Comparison of ENCODE assay signal across 8 cellular contexts in genomic region chr12:95858451-95859343, GRCh38. TPM values are rescaled to one million over a fixed set of nuclear protein-coding genes. Genes with fewer than 3 reads are reported as not detected.
DNase-seq lines count a peak whose midpoint lies in the region; ATAC-seq and TF ChIP-seq lines count a peak whose summit lies in the region.

Gene SNRPF, plus strand, starts transcription at chr12:95858952. Its CDS starts 122 bp downstream, at chr12:95859074.

- peaks cover 0 to 29% (median 16%) of the 10 kb centered on the region in 9 donors for H3K36me3 ChIP-seq in heart right ventricle
- H3K36me3 ChIP-seq in upper lobe of right lung: peaks cover 26% of the 10 kb centered on the region

- peaks cover 0 to 30% (median 28%) of the 10 kb centered on the region in 3 donors for H3K4me1 Mint-ChIP-seq in T-cell

- ATAC-seq in HG02870 (IDR thresholded peaks at IDR 0.05; ENCODE audit: unreplicated experiment) (peak; percentile 99), T-cell (replicated peaks in 1 of 4) (peak; percentile 94 to 98 (median 96)), heart right ventricle (peak; percentile 98 to 100 (median 100)), upper lobe of right lung (peak; percentile 100)

- peaks cover 8 to 31% (median 20%) of the 10 kb centered on the region in 9 donors for H3K4me1 ChIP-seq in heart right ventricle
- peaks cover 16% of the 10 kb centered on the region for H3K4me1 ChIP-seq in upper lobe of right lung

- H3K4me3 Mint-ChIP-seq in T-cell: peak within 1 kb of the TSS in 1 of 3 donors; percentile 63

- peak; percentile 97 for DNase-seq in GM13977 (ENCODE audit: low spot score)
- peak; percentile 97 for DNase-seq in NCI-H146 (lab: John Stamatoyannopoulos, UW)
- peak; percentile 79 to 96 (median 90) for DNase-seq in T-cell
- DNase-seq in amniotic epithelial cell (ENCODE audit: low read depth): peak; percentile 95
- DNase-seq in heart right ventricle: peak; percentile 90 to 95
- peak; percentile 90 to 99 (median 94) for DNase-seq in posterior cingulate gyrus
- DNase-seq in upper lobe of right lung: peak; percentile 96

- peaks cover 0 to 3% of the 10 kb centered on the region in 2 donors for H3K27me3 Mint-ChIP-seq in T-cell

- 1% methylated on average over 54 of the region's 54 CpGs for WGBS in heart right ventricle, 2 donors

- peaks cover 0 to 5% (median 0%) of the 10 kb centered on the region in 11 donors for H3K9me3 ChIP-seq in heart right ventricle
- H3K9me3 ChIP-seq in upper lobe of right lung: no peaks in the 10 kb centered on the region

- POLR2A ChIA-PET in T-cell (lab: Charles Lee): interaction anchor here in 1 of 2 donors (0.6 kb wide), 2 partner anchors 351 to 1052 kb away, joined by 3 to 5 read pairs; no protein-coding TSS in a partner anchor

- H3K27ac ChIP-seq in heart right ventricle (peak within 1 kb of the TSS in 9 of 10 donors; percentile 46 to 82 (median 63)), upper lobe of right lung (peak within 1 kb of the TSS; percentile 85)

- H3K27me3 ChIP-seq in heart right ventricle: peaks cover 0 to 23% (median 0%) of the 10 kb centered on the region in 7 donors
- H3K27me3 ChIP-seq in upper lobe of right lung: no peaks in the 10 kb centered on the region

- no peak within 1 kb of the TSS for H3K27ac Mint-ChIP-seq in T-cell

- H3K4me3 ChIP-seq in heart right ventricle (peak within 1 kb of the TSS; percentile 48 to 85 (median 70)), upper lobe of right lung (peak within 1 kb of the TSS; percentile 77)

- intact Hi-C loops in heart right ventricle (cut with DNase I): no loop called here
- intact Hi-C loops in posterior cingulate gyrus (cut with DNase I): no loop called here
- intact Hi-C loops in upper lobe of right lung (cut with DNase I): no loop called here

- TF ChIP-seq CTCF in GM13977 (IDR thresholded peaks at IDR 0.05; ENCODE audit: extremely low read depth, insufficient read depth, missing control alignments): peak; percentile 9
- TF ChIP-seq CTCF in heart right ventricle (IDR thresholded peaks at IDR 0.05): peak in 3 of 9 donors; percentile 26 to 32 (median 29)
- peak; percentile 8 for TF ChIP-seq CTCF in upper lobe of right lung (IDR thresholded peaks at IDR 0.05)

- no peaks in the 10 kb centered on the region for H3K9me3 Mint-ChIP-seq in T-cell

- peaks cover 25% of the 10 kb centered on the region for H3K36me3 Mint-ChIP-seq in T-cell

- in situ Hi-C loops in GM13977 (cut with MboI; ENCODE audit: low pct_unique_long_range_greater_than_20kb, low sequenced_read_pairs, unreplicated experiment): no loop called here

- CTCF ChIA-PET in T-cell (lab: Charles Lee): interaction anchor here in 1 of 2 donors (0.5 to 1.0 kb wide), 3 partner anchors 33 to 201 kb away, joined by 3 to 4 read pairs (median 3); no protein-coding TSS in a partner anchor

RNA-seq across cellular contexts. Expression of gene SNRPF, which starts in this region (rescaled TPM):
- total RNA-seq in T-cell (10 to 100 TPM; 14.0 to 33.6 (median 19.3) TPM), heart right ventricle (10 to 100 TPM; 10.2 to 19.4 (median 12.9) TPM), upper lobe of right lung (15.2 TPM)
- polyA plus RNA-seq in heart right ventricle: 10 to 100 TPM; 25.2 to 53.6 TPM

Comparison
In these comparisons a context has a peak if more than half of its experiments do, and no peak if none do; other contexts are left out.
1. Peak in every context shown above with its lines: DNase-seq, ATAC-seq, H3K4me3 ChIP-seq and H3K27ac ChIP-seq.